8 cellular contexts compared by ENCODE assay signal in genomic region chr20:52191132-52191435, GRCh38. TPM values are rescaled to one million over a fixed set of nuclear protein-coding genes. Genes with fewer than 3 reads are reported as not detected.
DNase-seq lines count a peak whose midpoint lies in the region; ATAC-seq, FAIRE-seq and TF ChIP-seq lines count a peak whose summit lies in the region.

No MANE protein-coding gene starts in this region.

- H3K4me2 ChIP-seq in A549: peak overlapping the region; percentile 96

- no peak for FAIRE-seq in A549 (lab: Jason Lieb, UNC)

- no peaks in the 10 kb centered on the region for H3K9me3 ChIP-seq in A549

- peak; percentile 33; the same call in 1 of the 2 replicates for TF ChIP-seq POLR2A in A549 (IDR thresholded peaks at IDR 0.05; ENCODE audit: low read length)

- WGBS in A549 (ENCODE audit: missing lambda C conversion rate): 6% methylated on average over 3 of the region's 17 CpGs

- H3K9me3 Mint-ChIP-seq in activated T-helper 17 cell treated with anti-CD3 and anti-CD28 coated beads, Interleukin-2, amount 50 U/mL, for 72 hours: no peaks in the 10 kb centered on the region

- no peaks in the 10 kb centered on the region for H3K27me3 Mint-ChIP-seq in activated T-helper 17 cell treated with anti-CD3 and anti-CD28 coated beads, Interleukin-2, amount 50 U/mL, for 72 hours

- TF ChIP-seq CTCF in A549 (IDR thresholded peaks at IDR 0.05): no peak

- H3K27ac Mint-ChIP-seq in activated T-helper 17 cell treated with anti-CD3 and anti-CD28 coated beads, Interleukin-2, amount 50 U/mL, for 72 hours: peak overlapping the region; percentile 90

- peaks cover 5% of the 10 kb centered on the region for H3K4me1 Mint-ChIP-seq in activated T-helper 17 cell treated with anti-CD3 and anti-CD28 coated beads, Interleukin-2, amount 50 U/mL, for 72 hours

- intact Hi-C loops in left cardiac atrium (cut with DNase I) (no loop called here), sciatic nerve (cut with DNase I) (no loop called here)

- peak overlapping the region; percentile 93 for H3K4me3 Mint-ChIP-seq in activated T-helper 17 cell treated with anti-CD3 and anti-CD28 coated beads, Interleukin-2, amount 50 U/mL, for 72 hours

- DNase-seq in A549 (ENCODE audit: low read depth in 1 of 2, low spot score in 1 of 2): peak in 1 of 2 experiments; percentile 28
- no peak for DNase-seq in left cardiac atrium
- DNase-seq in sciatic nerve (ENCODE audit: low spot score): no peak
- no peak for DNase-seq in COR-L47 (lab: John Stamatoyannopoulos, UW)
- DNase-seq in NCI-H128 (lab: John Stamatoyannopoulos, UW; ENCODE audit: unreplicated experiment): no peak

- no peak for TF ChIP-seq RAD21 in A549 (conservative IDR thresholded peaks at IDR 0.05 in 1 of 2, IDR thresholded peaks at IDR 0.05 in 1 of 2)

- peak overlapping the region; percentile 95 to 100 for H3K27ac ChIP-seq in A549

- ATAC-seq in A549 (peak; percentile 44 to 67), GM18867 (IDR thresholded peaks at IDR 0.05; ENCODE audit: unreplicated experiment) (peak; percentile 27), HG03378 (IDR thresholded peaks at IDR 0.05; ENCODE audit: unreplicated experiment) (peak; percentile 26), left cardiac atrium (peak; percentile 63 to 81), sciatic nerve (peak; percentile 72)
- peak; percentile 45 for ATAC-seq in activated T-helper 17 cell treated with anti-CD3 and anti-CD28 coated beads, Interleukin-2, amount 50 U/mL, for 72 hours (replicated peaks)

- peak overlapping the region; percentile 77 for H3K4me3 ChIP-seq in A549

- no peak for TF ChIP-seq EP300 in A549 (IDR thresholded peaks at IDR 0.05)

- CTCF ChIA-PET in A549 (lab: Yijun Ruan, JAX): interaction anchor here (0.7 to 2.5 kb wide), 10 partner anchors 10 to 143 kb away, joined by 3 to 17 read pairs (median 4); no protein-coding TSS in a partner anchor

- peaks cover 14% of the 10 kb centered on the region for H3K36me3 Mint-ChIP-seq in activated T-helper 17 cell treated with anti-CD3 and anti-CD28 coated beads, Interleukin-2, amount 50 U/mL, for 72 hours (ENCODE audit: low read depth)

- POLR2A ChIA-PET in A549 (lab: Yijun Ruan, JAX): interaction anchor here (0.9 to 1.4 kb wide), 3 partner anchors 9 to 1572 kb away, joined by 3 to 4 read pairs (median 3); no protein-coding TSS in a partner anchor

- H3K4me1 ChIP-seq in A549: peaks cover 16% of the 10 kb centered on the region; the same call in 2 of the 3 replicates

TF ChIP-seq in A549, 52 proteins besides CTCF, POLR2A, EP300 and RAD21:
- TF ChIP-seq RARB (CRISPR knock-in tag; IDR thresholded peaks at IDR 0.05) (no peak), CHD2 (IDR thresholded peaks at IDR 0.05; ENCODE audit: low read length, partially characterized antibody) (peak; percentile 24), TP53 (CRISPR knock-in tag; IDR thresholded peaks at IDR 0.05) (no peak), ELK1 (IDR thresholded peaks at IDR 0.05; ENCODE audit: low read depth, low read length) (no peak)

RNA-seq across cellular contexts. Expression of gene ZFP64, which starts 0.5 kb away (rescaled TPM):
- polyA plus RNA-seq in A549 (2011; rRNA removed) (22.0 and 24.7 TPM in 2 replicates), A549 (2017; fragmentation: RNase III; extraction: RNeasy Plus Mini Kit Qiagen cat#74134 plus additional on column Dnase treatment) (13.8 to 16.1 TPM (median 14.4 TPM) in 3 replicates)
- 24.3 and 26.1 TPM in 2 replicates for polyA plus RNA-seq in A549 (2012; cell fraction: cytosol; rRNA removed)
- 18.0 and 21.3 TPM in 2 replicates for polyA plus RNA-seq in A549 (2012; cell fraction: nucleus; rRNA removed)
- 53.4 and 64.8 TPM in 2 replicates for polyA minus RNA-seq in A549 (2011; rRNA and poly(A)+ RNA removed)
- total RNA-seq in activated T-helper 17 cell treated with anti-CD3 and anti-CD28 coated beads, Interleukin-2, amount 50 U/mL, for 72 hours: 10 to 100 TPM; 11.3 to 12.8 TPM
- total RNA-seq in left cardiac atrium (1 to 10 TPM; 6.7 to 8.6 TPM), sciatic nerve (17.0 TPM)
